Comparison of ENCODE assay signal across 14 cellular contexts in the genomic region with DNA sequence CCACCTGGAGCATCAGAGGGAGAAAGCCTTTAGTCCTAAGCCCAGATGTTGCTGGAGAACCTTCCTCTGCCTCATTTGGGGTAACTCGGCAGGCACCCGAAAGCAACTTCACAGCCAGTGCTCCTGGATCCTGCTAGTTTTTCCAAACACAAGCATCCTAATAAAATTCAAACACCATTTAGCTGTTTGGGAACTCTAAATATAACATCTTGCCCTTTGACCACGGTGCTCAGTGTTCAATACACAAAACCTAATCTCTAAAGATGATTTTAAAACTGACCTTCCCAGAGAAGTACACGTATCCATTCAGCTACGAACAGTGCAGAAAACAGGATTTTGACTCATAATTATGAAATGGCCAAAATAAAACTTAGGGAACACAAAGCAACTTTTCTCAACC. TPM values are rescaled to one million over a fixed set of nuclear protein-coding genes. Genes with fewer than 3 reads are reported as not detected.
"Had no signal": no experiment of that assay in that cellular context is flagged by ENCODE, and none has a peak within 500 bp of the region (broad histone marks: within the 10 kb centered on the region; RNA-seq: fewer than 3 reads in every experiment).

No MANE protein-coding gene starts in this region.

- ATAC-seq: activated CD4-positive, alpha-beta T cell treated with anti-CD3 and anti-CD28 coated beads for 36 hours; activated CD8-positive, alpha-beta memory T cell treated with anti-CD3 and anti-CD28 coated beads, Interleukin-2, amount 10 ng/mL, durations not matched to agents 7 days and 5 days; left colon; stimulated activated naive CD8-positive, alpha-beta T cell treated with anti-CD3 and anti-CD28 coated beads, Interleukin-15, Interleukin-2, amounts not matched to agents 100 U/mL and 50 U/mL, for 24 hours had no signal

- H3K4me3 Mint-ChIP-seq: activated CD4-positive, alpha-beta memory T cell treated with anti-CD3 and anti-CD28 coated beads for 36 hours; activated CD4-positive, alpha-beta T cell treated with anti-CD3 and anti-CD28 coated beads for 36 hours; activated CD8-positive, alpha-beta memory T cell treated with anti-CD3 and anti-CD28 coated beads, Interleukin-2, amount 10 ng/mL, durations not matched to agents 7 days and 5 days; activated naive CD4-positive, alpha-beta T cell treated with anti-CD3 and anti-CD28 coated beads, Interleukin-2, amount 10 ng/mL, durations not matched to agents 7 days and 5 days; naive B cell had no signal

- H3K4me1 ChIP-seq: esophagus squamous epithelium, upper lobe of left lung had no signal

- H3K9me3 Mint-ChIP-seq: activated CD4-positive, alpha-beta memory T cell treated with anti-CD3 and anti-CD28 coated beads for 36 hours; activated naive CD4-positive, alpha-beta T cell treated with anti-CD3 and anti-CD28 coated beads, Interleukin-2, amount 10 ng/mL, durations not matched to agents 7 days and 5 days had no signal

- H3K27ac ChIP-seq: esophagus squamous epithelium, upper lobe of left lung, VCaP had no signal

- H3K4me1 Mint-ChIP-seq: activated CD4-positive, alpha-beta T cell treated with anti-CD3 and anti-CD28 coated beads for 36 hours; activated CD8-positive, alpha-beta memory T cell treated with anti-CD3 and anti-CD28 coated beads, Interleukin-2, amount 10 ng/mL, durations not matched to agents 7 days and 5 days; activated naive CD4-positive, alpha-beta T cell treated with anti-CD3 and anti-CD28 coated beads, Interleukin-2, amount 10 ng/mL, durations not matched to agents 7 days and 5 days; naive B cell had no signal

- H3K36me3 ChIP-seq: esophagus squamous epithelium, ovary, upper lobe of left lung had no signal

- H3K27ac Mint-ChIP-seq: activated CD4-positive, alpha-beta memory T cell treated with anti-CD3 and anti-CD28 coated beads for 36 hours; activated CD4-positive, alpha-beta T cell treated with anti-CD3 and anti-CD28 coated beads for 36 hours; activated CD8-positive, alpha-beta memory T cell treated with anti-CD3 and anti-CD28 coated beads, Interleukin-2, amount 10 ng/mL, durations not matched to agents 7 days and 5 days; activated naive CD4-positive, alpha-beta T cell treated with anti-CD3 and anti-CD28 coated beads, Interleukin-2, amount 10 ng/mL, durations not matched to agents 7 days and 5 days; naive B cell had no signal

- H3K4me3 ChIP-seq: esophagus squamous epithelium, ovary, upper lobe of left lung had no signal

- H3K9me3 ChIP-seq: esophagus squamous epithelium, ovary, SK-N-SH, upper lobe of left lung had no signal

- DNase-seq: activated CD4-positive, alpha-beta memory T cell treated with anti-CD3 and anti-CD28 coated beads for 36 hours; activated CD4-positive, alpha-beta T cell treated with anti-CD3 and anti-CD28 coated beads for 36 hours; activated CD8-positive, alpha-beta memory T cell treated with anti-CD3 and anti-CD28 coated beads, Interleukin-2, amount 10 ng/mL, durations not matched to agents 7 days and 5 days; activated naive CD4-positive, alpha-beta T cell treated with anti-CD3 and anti-CD28 coated beads, Interleukin-2, amount 10 ng/mL, durations not matched to agents 7 days and 5 days; activated T-cell treated with anti-CD3 and anti-CD28 coated beads, Interleukin-2, amount 50 U/mL, for 1 hour; esophagus squamous epithelium; left colon; naive B cell; ovary; stimulated activated naive CD8-positive, alpha-beta T cell treated with anti-CD3 and anti-CD28 coated beads, Interleukin-15, Interleukin-2, amounts not matched to agents 100 U/mL and 50 U/mL, for 24 hours; upper lobe of left lung had no signal

- H3K27me3 ChIP-seq: esophagus squamous epithelium, ovary, upper lobe of left lung had no signal

- H3K36me3 Mint-ChIP-seq: activated CD4-positive, alpha-beta memory T cell treated with anti-CD3 and anti-CD28 coated beads for 36 hours; activated CD8-positive, alpha-beta memory T cell treated with anti-CD3 and anti-CD28 coated beads, Interleukin-2, amount 10 ng/mL, durations not matched to agents 7 days and 5 days; activated naive CD4-positive, alpha-beta T cell treated with anti-CD3 and anti-CD28 coated beads, Interleukin-2, amount 10 ng/mL, durations not matched to agents 7 days and 5 days; naive B cell had no signal

- H3K27me3 Mint-ChIP-seq: activated CD8-positive, alpha-beta memory T cell treated with anti-CD3 and anti-CD28 coated beads, Interleukin-2, amount 10 ng/mL, durations not matched to agents 7 days and 5 days had no signal

RNA-seq across cellular contexts. Expression of gene PROX1, which starts 40.3 kb away (rescaled TPM):
- total RNA-seq: activated CD8-positive, alpha-beta memory T cell treated with anti-CD3 and anti-CD28 coated beads, Interleukin-2, amount 10 ng/mL, durations not matched to agents 7 days and 5 days; T-helper 1 cell treated with Interleukin-12 subunit alpha and Interleukin-12 subunit beta and Interleukin-4 antibody, amounts not matched to agents 30 ng/mL and 1 ng/mL, for 36 hours had no signal
